Comparison of ENCODE assay signal across 8 cellular contexts in the genomic region with DNA sequence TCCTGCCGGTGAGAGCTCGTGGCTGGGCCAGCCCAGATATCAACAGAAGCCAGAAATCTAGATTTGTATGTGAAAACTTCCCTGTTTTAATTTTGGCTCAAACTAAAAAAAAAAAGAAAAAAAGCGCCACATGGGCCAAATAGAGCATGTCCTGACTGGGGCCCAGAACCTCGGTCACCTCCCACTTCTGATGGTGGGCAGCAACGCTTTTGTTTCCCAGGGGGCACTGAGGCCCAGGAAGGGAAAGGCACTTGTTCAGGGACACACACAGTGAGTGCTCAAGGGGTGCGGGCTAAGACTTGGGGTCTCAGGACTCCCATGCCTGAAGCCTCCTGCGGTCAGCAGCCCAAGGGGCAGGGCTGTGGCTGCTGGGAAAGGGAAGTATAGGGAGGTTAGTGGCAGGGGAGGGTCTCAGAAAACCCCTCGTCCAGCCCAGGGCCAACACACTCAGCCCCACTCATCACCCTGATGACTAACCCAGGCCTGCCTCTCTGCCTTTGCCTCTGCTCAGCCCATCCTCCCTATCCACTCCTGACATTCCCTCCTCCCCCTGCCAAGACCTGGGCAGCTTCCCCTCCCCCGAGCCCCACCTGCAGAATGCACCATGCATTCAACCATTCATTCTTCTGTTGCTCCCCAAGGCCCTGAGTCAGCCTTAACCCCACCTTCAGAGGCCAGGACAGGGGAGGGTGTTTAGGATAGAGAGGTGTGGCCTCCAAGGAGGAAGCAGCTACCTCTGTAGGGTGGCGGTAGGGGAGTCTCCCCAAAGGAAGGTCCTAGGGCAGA. TPM values are rescaled to one million over a fixed set of nuclear protein-coding genes. Genes with fewer than 3 reads are reported as not detected.
DNase-seq lines count a peak whose midpoint lies in the region; ATAC-seq and TF ChIP-seq lines count a peak whose summit lies in the region.

No MANE protein-coding gene starts in this region.

- peak overlapping the region in 1 of 2 donors; percentile 68 for H3K9ac ChIP-seq in colonic mucosa (ENCODE audit: low read depth in 2 of 2, low read length in 2 of 2)

- H3K4me3 ChIP-seq in colonic mucosa, result no peak overlapping the region

- no peak for TF ChIP-seq CTCF in colonic mucosa (IDR thresholded peaks at IDR 0.05)

- intact Hi-C loops in colonic mucosa (cut with DNase I), result no loop called here

- no peak for DNase-seq in activated CD4-positive, CD25-positive, alpha-beta regulatory T cell treated with anti-CD3 and anti-CD28 coated beads, Interleukin-2, amount 50 U/mL, for 72 hours
- peak; percentile 89 for DNase-seq in SKM-1 (lab: John Stamatoyannopoulos, UW; ENCODE audit: unreplicated experiment)
- DNase-seq in colonic mucosa, result no peak
- peak; percentile 57 for DNase-seq in stimulated activated CD4-positive, alpha-beta T cell treated with anti-CD3 and anti-CD28 coated beads, Interleukin-1b, Interleukin-23, amount 100 ng/mL, for 48 hours
- no peak for DNase-seq in NK-92 treated with Interleukin-12 subunit alpha and Interleukin-12 subunit beta, amount 100 ng/mL, for 24 hours (lab: John Stamatoyannopoulos, UW)
- no peak for DNase-seq in NCI-H2081 (lab: John Stamatoyannopoulos, UW)

- H3K27ac ChIP-seq in colonic mucosa, result peak overlapping the region; percentile 60

- no peaks in the 10 kb centered on the region for H3K9me3 ChIP-seq in colonic mucosa

- ATAC-seq in activated CD4-positive, CD25-positive, alpha-beta regulatory T cell treated with anti-CD3 and anti-CD28 coated beads, Interleukin-2, amount 50 U/mL, for 24 hours, result peak; percentile 80 to 81
- ATAC-seq in HG03521 (IDR thresholded peaks at IDR 0.05; ENCODE audit: unreplicated experiment), result no peak

- H3K4me1 ChIP-seq in colonic mucosa, result peaks cover 23% of the 10 kb centered on the region

- no peaks in the 10 kb centered on the region for H3K36me3 ChIP-seq in colonic mucosa

- no peaks in the 10 kb centered on the region for H3K27me3 ChIP-seq in colonic mucosa

RNA-seq across cellular contexts. Expression of gene TCF20, which starts 30.0 kb away (rescaled TPM):
- 10 to 100 TPM; 52.9 to 62.0 TPM for total RNA-seq in colonic mucosa

Comparison
In these comparisons a context has a peak if more than half of its experiments do, and no peak if none do; other contexts are left out.
1. DNase-seq: peak in SKM-1 (single experiment) and stimulated activated CD4-positive, alpha-beta T cell treated with anti-CD3 and anti-CD28 coated beads, Interleukin-1b, Interleukin-23, amount 100 ng/mL, for 48 hours (single experiment); none in activated CD4-positive, CD25-positive, alpha-beta regulatory T cell treated with anti-CD3 and anti-CD28 coated beads, Interleukin-2, amount 50 U/mL, for 72 hours (single experiment), colonic mucosa (single experiment), NK-92 treated with Interleukin-12 subunit alpha and Interleukin-12 subunit beta, amount 100 ng/mL, for 24 hours (single experiment) and NCI-H2081 (0 of 2).